Comparison of ENCODE assay signal across 29 cellular contexts in genomic region chr5:116387738-116388137, GRCh38.
"Had no signal": no experiment of that assay in that cellular context is flagged by ENCODE, and none has a peak within 500 bp of the region (broad histone marks: within the 10 kb centered on the region; RNA-seq: fewer than 3 reads in every experiment).

No MANE protein-coding gene starts in this region.

- H3K27me3 ChIP-seq: stomach, suprapubic skin, testis, thyroid gland, tibial artery, tibial nerve, transverse colon, upper lobe of left lung, upper lobe of right lung, uterus, vagina had no signal

- H3K27me3 Mint-ChIP-seq: stimulated activated memory B cell treated with anti-CD40 and anti-IgM and Interleukin-4, amounts not matched to agents 10 μg/mL and 1 μg/mL and 100 μg/mL, for 72 hours; stimulated activated naive B cell treated with anti-CD40 and anti-IgM and Interleukin-4, amounts not matched to agents 10 μg/mL and 1 μg/mL and 100 μg/mL, for 72 hours; stimulated activated naive CD8-positive, alpha-beta T cell treated with anti-CD3 and anti-CD28 coated beads, Interleukin-15, amount 100 ng/mL, for 72 hours; stimulated activated naive CD8-positive, alpha-beta T cell treated with anti-CD3 and anti-CD28 coated beads, Interleukin-15, Interleukin-2, amounts not matched to agents 100 ng/mL and 50 ng/mL, for 24 hours; type B pancreatic cell had no signal

- ATAC-seq: stimulated activated effector memory CD8-positive, alpha-beta T cell treated with anti-CD3 and anti-CD28 coated beads, Interleukin-12 subunit alpha, Interleukin-12 subunit beta, amount 100 ng/mL, for 72 hours; stimulated activated memory B cell treated with anti-CD40 and anti-IgM and Interleukin-4, amounts not matched to agents 10 μg/mL and 1 μg/mL and 100 μg/mL, for 72 hours; stimulated activated naive B cell treated with anti-CD40 and anti-IgM and Interleukin-4, amounts not matched to agents 10 μg/mL and 1 μg/mL and 100 μg/mL, for 72 hours; stimulated activated naive CD8-positive, alpha-beta T cell treated with anti-CD3 and anti-CD28 coated beads, Interleukin-15, amount 100 ng/mL, for 72 hours; stimulated activated naive CD8-positive, alpha-beta T cell treated with anti-CD3 and anti-CD28 coated beads, Interleukin-15, Interleukin-2, amounts not matched to agents 100 U/mL and 50 U/mL, for 24 hours had no signal

- H3K4me1 ChIP-seq: stomach, suprapubic skin, testis, tibial artery, tibial nerve, transverse colon, upper lobe of right lung, uterus, vagina had no signal

- H3K27ac ChIP-seq: stomach, suprapubic skin, testis, thoracic aorta, thyroid gland, tibial artery, tibial nerve, transverse colon, upper lobe of right lung, uterus, vagina had no signal

- FAIRE-seq: urothelium cell line had no signal

- H3K36me3 ChIP-seq: stomach, suprapubic skin, thoracic aorta, thyroid gland, tibial artery, tibial nerve, upper lobe of left lung, upper lobe of right lung, uterus, vagina had no signal

- H3K27ac Mint-ChIP-seq: stimulated activated effector memory CD8-positive, alpha-beta T cell treated with anti-CD3 and anti-CD28 coated beads, Interleukin-12 subunit alpha, Interleukin-12 subunit beta, amount 100 ng/mL, for 72 hours; stimulated activated memory B cell treated with anti-CD40 and anti-IgM and Interleukin-4, amounts not matched to agents 10 μg/mL and 1 μg/mL and 100 μg/mL, for 72 hours; stimulated activated naive B cell treated with anti-CD40 and anti-IgM and Interleukin-4, amounts not matched to agents 10 μg/mL and 1 μg/mL and 100 μg/mL, for 72 hours; stimulated activated naive CD8-positive, alpha-beta T cell treated with anti-CD3 and anti-CD28 coated beads, Interleukin-15, amount 100 ng/mL, for 72 hours; stimulated activated naive CD8-positive, alpha-beta T cell treated with anti-CD3 and anti-CD28 coated beads, Interleukin-15, Interleukin-2, amounts not matched to agents 100 ng/mL and 50 ng/mL, for 24 hours; type B pancreatic cell had no signal

- H3K4me1 Mint-ChIP-seq: stimulated activated effector memory CD8-positive, alpha-beta T cell treated with anti-CD3 and anti-CD28 coated beads, Interleukin-12 subunit alpha, Interleukin-12 subunit beta, amount 100 ng/mL, for 72 hours; stimulated activated memory B cell treated with anti-CD40 and anti-IgM and Interleukin-4, amounts not matched to agents 10 μg/mL and 1 μg/mL and 100 μg/mL, for 72 hours; stimulated activated naive CD8-positive, alpha-beta T cell treated with anti-CD3 and anti-CD28 coated beads, Interleukin-15, amount 100 ng/mL, for 72 hours had no signal

- H3K9me3 ChIP-seq: stomach, suprapubic skin, testis, thoracic aorta, thyroid gland, tibial artery, tibial nerve, transverse colon, upper lobe of left lung, upper lobe of right lung, uterus, vagina had no signal

- H3K4me3 ChIP-seq: stomach, suprapubic skin, testis, thoracic aorta, thyroid gland, tibial artery, tibial nerve, transverse colon, upper lobe of left lung, upper lobe of right lung, uterus, vagina had no signal

- H3K4me3 Mint-ChIP-seq: stimulated activated effector memory CD8-positive, alpha-beta T cell treated with anti-CD3 and anti-CD28 coated beads, Interleukin-12 subunit alpha, Interleukin-12 subunit beta, amount 100 ng/mL, for 72 hours; stimulated activated memory B cell treated with anti-CD40 and anti-IgM and Interleukin-4, amounts not matched to agents 10 μg/mL and 1 μg/mL and 100 μg/mL, for 72 hours; stimulated activated naive B cell treated with anti-CD40 and anti-IgM and Interleukin-4, amounts not matched to agents 10 μg/mL and 1 μg/mL and 100 μg/mL, for 72 hours; stimulated activated naive CD8-positive, alpha-beta T cell treated with anti-CD3 and anti-CD28 coated beads, Interleukin-15, amount 100 ng/mL, for 72 hours; stimulated activated naive CD8-positive, alpha-beta T cell treated with anti-CD3 and anti-CD28 coated beads, Interleukin-15, Interleukin-2, amounts not matched to agents 100 ng/mL and 50 ng/mL, for 24 hours; type B pancreatic cell had no signal

- DNase-seq: stimulated activated CD4-positive, alpha-beta T cell treated with anti-CD3 and anti-CD28 coated beads, Interleukin-2, amount 100 ng/mL, for 48 hours; stimulated activated CD4-positive, alpha-beta T cell treated with anti-CD3 and anti-CD28 coated beads, Interleukin-4, amount 100 ng/mL, for 1 hour; stimulated activated CD4-positive, alpha-beta T cell treated with anti-CD3 and anti-CD28 coated beads, Interleukin-4, amount 100 ng/mL, for 24 hours; stimulated activated CD4-positive, alpha-beta T cell treated with anti-CD3 and anti-CD28 coated beads, Interleukin-4, amount 100 ng/mL, for 4 hours; stimulated activated CD8-positive, alpha-beta memory T cell treated with anti-CD3 and anti-CD28 coated beads, Interleukin-4, amount 100 ng/mL, for 48 hours; stimulated activated naive B cell treated with anti-CD40 and anti-IgM and Interleukin-4, amounts not matched to agents 10 μg/mL and 1 μg/mL and 100 μg/mL, for 72 hours; stimulated activated naive CD4-positive, alpha-beta T cell; stimulated activated naive CD4-positive, alpha-beta T cell treated with Interleukin-2 at 50 U/mL for 16 hours; stimulated activated naive CD8-positive, alpha-beta T cell treated with anti-CD3 and anti-CD28 coated beads, Interleukin-15, amount 100 ng/mL, for 72 hours; stimulated activated naive CD8-positive, alpha-beta T cell treated with anti-CD3 and anti-CD28 coated beads, Interleukin-15, Interleukin-2, amounts not matched to agents 100 U/mL and 50 U/mL, for 24 hours; stomach; substantia nigra; testis; thyroid gland; tibial artery; transverse colon; trophoblast cell; upper lobe of left lung; upper lobe of right lung; uterus had no signal

- H3K36me3 Mint-ChIP-seq: stimulated activated effector memory CD8-positive, alpha-beta T cell treated with anti-CD3 and anti-CD28 coated beads, Interleukin-12 subunit alpha, Interleukin-12 subunit beta, amount 100 ng/mL, for 72 hours had no signal
